2 cellular contexts compared by ENCODE assay signal in the genomic region with DNA sequence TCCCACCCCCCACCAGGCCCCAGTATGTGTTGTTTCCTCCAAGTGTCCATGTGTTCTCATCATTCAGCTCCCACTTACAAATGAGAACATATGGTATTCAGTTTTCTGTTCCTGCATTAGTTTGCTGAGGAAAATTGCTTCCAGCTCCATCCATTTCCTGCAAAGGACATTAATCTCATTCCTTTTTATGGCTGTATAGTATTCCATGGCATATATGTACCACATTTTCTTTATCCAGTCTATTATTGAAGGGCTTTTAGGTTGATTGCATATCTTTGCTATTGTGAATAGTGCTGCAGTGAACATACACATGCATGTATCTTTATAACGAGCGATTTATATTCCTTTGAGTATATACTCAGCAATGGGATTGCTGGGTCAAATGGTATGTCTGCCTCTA.
ATAC-seq and TF ChIP-seq lines count a peak whose summit lies in the region.
"Not testable (repeated sequence)": the region's sequence is repeated elsewhere in the genome, so short reads cannot be mapped to it uniquely, and the experiment has no call there.

No MANE protein-coding gene starts in this region.

- ATAC-seq in SK-N-SH treated with all-trans-retinoic acid at 6 μM for 48 hours = not testable (repeated sequence)

- H3K4me3 ChIP-seq in HEK293 (ENCODE audit: low read depth, low read length) = not testable (repeated sequence)

- H3K9me3 ChIP-seq in HEK293 (ENCODE audit: control insufficient read depth, insufficient read depth, low read depth, low read length) = not testable (repeated sequence)

- not testable (repeated sequence) for TF ChIP-seq CTCF in HEK293 (tag by site-specific recombination; IDR thresholded peaks at IDR 0.05)

- not testable (repeated sequence) for H3K4me1 ChIP-seq in HEK293 (ENCODE audit: control insufficient read depth, insufficient read depth, low read length)

- H3K36me3 ChIP-seq in HEK293 (ENCODE audit: control insufficient read depth in 2 of 2, insufficient read depth in 1 of 2, low read length in 2 of 2) = not testable (repeated sequence)

- CTCF ChIA-PET in HEK293 (lab: Yijun Ruan, JAX) = not testable (repeated sequence)

- POLR2A ChIA-PET in HEK293 (lab: Yijun Ruan, JAX) = not testable (repeated sequence)

- not testable (repeated sequence) for H3K27ac ChIP-seq in HEK293 (ENCODE audit: extremely low read depth, low read depth, low read length)

TF ChIP-seq in HEK293, 187 proteins besides CTCF, POLR2A, EP300 and RAD21:
- TF ChIP-seq ZNF146 (tag by site-specific recombination; IDR thresholded peaks at IDR 0.05) = peak; percentile 52; the same call in 1 of the 2 replicates

TF ChIP-seq in SK-N-SH treated with all-trans-retinoic acid at 6 μM for 48 hours, 23 proteins besides CTCF, POLR2A, EP300 and RAD21:
- peak; percentile 87 for TF ChIP-seq ZNF8 (CRISPR knock-in tag; IDR thresholded peaks at IDR 0.05)
